In the genomic region with DNA sequence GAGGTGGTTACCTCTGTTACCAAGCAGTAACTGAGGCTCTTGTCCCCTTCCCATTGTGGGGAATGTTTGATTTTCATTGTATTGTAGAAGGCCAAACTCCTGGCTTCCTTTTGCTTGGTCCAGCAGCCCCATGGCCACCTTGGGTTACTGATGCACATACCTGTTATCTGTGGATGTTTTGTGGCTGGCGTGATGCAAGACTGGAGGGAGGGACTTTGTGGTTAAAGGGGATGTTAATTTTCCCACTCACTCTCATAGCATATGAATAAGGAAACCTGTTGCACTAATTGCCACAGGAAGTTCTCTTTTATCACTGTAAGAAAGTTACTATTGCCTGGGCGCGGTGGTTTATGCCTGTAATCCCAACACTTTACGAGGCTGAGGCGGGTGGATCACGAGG, we compare ENCODE assay signal across 34 cellular contexts.
"Had no signal": no experiment of that assay in that cellular context is flagged by ENCODE, and none has a peak within 500 bp of the region (broad histone marks: within the 10 kb centered on the region; RNA-seq: fewer than 3 reads in every experiment).

No MANE protein-coding gene starts in this region.

- H3K4me3 ChIP-seq: ascending aorta, cardiac muscle cell, PC-9 had no signal

- H3K27ac ChIP-seq: ascending aorta, cardiac muscle cell, KMS-11, PC-9, RWPE1, VCaP had no signal

- H3K9me3 Mint-ChIP-seq: activated CD4-positive, alpha-beta T cell treated with anti-CD3 and anti-CD28 coated beads, Interleukin-2, amount 10 ng/mL, durations not matched to agents 24 days and 14 days; activated CD8-positive, alpha-beta T cell treated with anti-CD3 and anti-CD28 coated beads for 36 hours; activated naive CD8-positive, alpha-beta T cell treated with anti-CD3 and anti-CD28 coated beads for 36 hours; activated T-cell treated with anti-CD3 and anti-CD28 coated beads, Interleukin-2, amount 50 U/mL, for 72 hours; activated T-helper 17 cell treated with anti-CD3 and anti-CD28 coated beads, Interleukin-2, amount 50 U/mL, for 72 hours had no signal

- H3K27me3 Mint-ChIP-seq: activated CD4-positive, alpha-beta T cell treated with anti-CD3 and anti-CD28 coated beads, Interleukin-2, amount 10 ng/mL, durations not matched to agents 24 days and 14 days had no signal

- H3K4me2 ChIP-seq: KMS-11, PC-9 had no signal

- H3K4me1 ChIP-seq: ascending aorta had no signal

- H3K27ac Mint-ChIP-seq: activated CD4-positive, alpha-beta T cell treated with anti-CD3 and anti-CD28 coated beads, Interleukin-2, amount 10 ng/mL, durations not matched to agents 24 days and 14 days; activated CD8-positive, alpha-beta T cell treated with anti-CD3 and anti-CD28 coated beads for 36 hours; activated naive CD8-positive, alpha-beta T cell treated with anti-CD3 and anti-CD28 coated beads for 36 hours; activated T-cell treated with anti-CD3 and anti-CD28 coated beads, Interleukin-2, amount 50 U/mL, for 72 hours; activated T-helper 17 cell treated with anti-CD3 and anti-CD28 coated beads, Interleukin-2, amount 50 U/mL, for 72 hours had no signal

- H3K36me3 ChIP-seq: ascending aorta, cardiac muscle cell had no signal

- H3K9ac ChIP-seq: KMS-11 had no signal

- H2AFZ ChIP-seq: PC-9 had no signal

- DNase-seq: activated CD4-positive, alpha-beta T cell treated with anti-CD3 and anti-CD28 coated beads, Interleukin-2, amount 10 ng/mL, durations not matched to agents 24 days and 14 days; activated CD4-positive, alpha-beta T cell treated with anti-CD3 and anti-CD28 coated beads, Interleukin-2, amount 50 U/mL, for 4 hours; activated CD4-positive, CD25-positive, alpha-beta regulatory T cell; activated CD8-positive, alpha-beta T cell treated with anti-CD3 and anti-CD28 coated beads for 36 hours; activated effector memory CD4-positive, alpha-beta T cell treated with anti-CD3 and anti-CD28 coated beads, Interleukin-2, amount 50 U/mL, for 16 hours; activated naive CD4-positive, alpha-beta T cell; activated naive CD4-positive, alpha-beta T cell treated with anti-CD3 and anti-CD28 coated beads, Interleukin-2, amount 50 U/mL, for 16 hours; activated naive CD8-positive, alpha-beta T cell treated with anti-CD3 and anti-CD28 coated beads for 36 hours; activated T-cell treated with anti-CD3 and anti-CD28 coated beads, Interleukin-2, amount 50 U/mL, for 1 hour; activated T-cell treated with anti-CD3 and anti-CD28 coated beads, Interleukin-2, amount 50 U/mL, for 72 hours; amniotic stem cell; NCI-H1105; NCI-H1417 treated with DMSO at 0.1 percent for 48 hours; NCI-H1694; NCI-H1930; NCI-H2081 treated with DMSO at 0.1 percent for 48 hours; NCI-H226; NCI-H446 treated with DMSO at 0.1 percent for 48 hours; NCI-H524; NCI-H748 treated with DMSO at 0.1 percent for 48 hours; NK-92 treated with Interleukin-12 subunit alpha and Interleukin-12 subunit beta, amount 100 ng/mL, for 24 hours; PC-9; SIG-M5; T-helper 1 cell; T-helper 2 cell; T-helper 9 cell had no signal

- H3K36me3 Mint-ChIP-seq: activated naive CD8-positive, alpha-beta T cell treated with anti-CD3 and anti-CD28 coated beads for 36 hours had no signal

- H3K27me3 ChIP-seq: ascending aorta, cardiac muscle cell had no signal

- H3K4me3 Mint-ChIP-seq: activated CD4-positive, alpha-beta T cell treated with anti-CD3 and anti-CD28 coated beads, Interleukin-2, amount 10 ng/mL, durations not matched to agents 24 days and 14 days; activated CD8-positive, alpha-beta T cell treated with anti-CD3 and anti-CD28 coated beads for 36 hours; activated naive CD8-positive, alpha-beta T cell treated with anti-CD3 and anti-CD28 coated beads for 36 hours; activated T-cell treated with anti-CD3 and anti-CD28 coated beads, Interleukin-2, amount 50 U/mL, for 72 hours; activated T-helper 17 cell treated with anti-CD3 and anti-CD28 coated beads, Interleukin-2, amount 50 U/mL, for 72 hours had no signal

- H3K9me3 ChIP-seq: ascending aorta had no signal

- ATAC-seq: activated CD8-positive, alpha-beta T cell treated with anti-CD3 and anti-CD28 coated beads for 36 hours; activated T-cell treated with anti-CD3 and anti-CD28 coated beads, Interleukin-2, amount 50 U/mL, for 72 hours; activated T-helper 17 cell treated with anti-CD3 and anti-CD28 coated beads, Interleukin-2, amount 50 U/mL, for 72 hours; Right ventricle myocardium inferior; SK-N-SH treated with all-trans-retinoic acid at 6 μM for 48 hours had no signal

- H3K4me1 Mint-ChIP-seq: activated CD4-positive, alpha-beta T cell treated with anti-CD3 and anti-CD28 coated beads, Interleukin-2, amount 10 ng/mL, durations not matched to agents 24 days and 14 days; activated naive CD8-positive, alpha-beta T cell treated with anti-CD3 and anti-CD28 coated beads for 36 hours; activated T-helper 17 cell treated with anti-CD3 and anti-CD28 coated beads, Interleukin-2, amount 50 U/mL, for 72 hours had no signal
